19 cellular contexts compared by ENCODE assay signal in the genomic region with DNA sequence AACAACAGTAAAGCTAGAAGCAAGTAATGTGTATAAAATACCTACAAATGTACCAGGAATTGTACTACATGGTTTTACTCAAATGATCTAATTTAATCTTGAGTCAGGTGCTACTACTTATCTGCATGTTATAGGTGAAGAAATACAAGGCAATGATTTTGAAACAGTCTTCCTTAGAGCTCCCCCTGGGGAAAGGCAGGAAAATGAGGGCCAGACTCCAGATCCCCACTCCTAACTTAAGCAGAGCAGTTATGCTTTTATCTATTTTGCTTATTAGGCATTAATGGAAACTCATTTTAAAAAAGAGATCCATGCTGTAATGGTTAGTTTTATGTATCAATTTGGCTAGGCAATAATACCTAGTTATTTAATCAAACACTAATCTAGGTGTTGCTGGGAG.
A peak's percentile ranks its signal among the peaks of the same experiment; 100 is the strongest.
DNase-seq lines count a peak whose midpoint lies in the region; ATAC-seq and TF ChIP-seq lines count a peak whose summit lies in the region.
"Had no signal": no experiment of that assay in that cellular context is flagged by ENCODE, and none has a peak within 500 bp of the region (broad histone marks: within the 10 kb centered on the region; RNA-seq: fewer than 3 reads in every experiment).

No MANE protein-coding gene starts in this region.

- intact Hi-C loops in right lobe of liver (cut with DNase I): no loop called here

- H3K4me1 ChIP-seq in DOHH2 (ENCODE audit: control insufficient read depth, low read length) (no peaks in the 10 kb centered on the region), right lobe of liver (peaks cover 0 to 12% (median 4%) of the 10 kb centered on the region in 4 donors), right atrium auricular region (no peaks in the 10 kb centered on the region)
- H3K4me1 ChIP-seq: adrenal gland, BLaER1, esophagus squamous epithelium had no signal

- no peaks in the 10 kb centered on the region for H3K36me3 ChIP-seq in DOHH2 (ENCODE audit: control insufficient read depth, low read length)
- H3K36me3 ChIP-seq in right lobe of liver: no peaks in the 10 kb centered on the region
- H3K36me3 ChIP-seq in right atrium auricular region: no peaks in the 10 kb centered on the region
- H3K36me3 ChIP-seq: adrenal gland, BLaER1, esophagus squamous epithelium, pancreas had no signal

- TF ChIP-seq POLR2A in right lobe of liver (IDR thresholded peaks at IDR 0.05): no peak

- H3K9me3 ChIP-seq in DOHH2 (ENCODE audit: control insufficient read depth, insufficient read depth, low read length) (no peaks in the 10 kb centered on the region), right lobe of liver (no peaks in the 10 kb centered on the region), right atrium auricular region (no peaks in the 10 kb centered on the region)
- H3K9me3 ChIP-seq: adrenal gland, BLaER1, esophagus squamous epithelium, pancreas had no signal

- H3K27ac ChIP-seq in DOHH2 (ENCODE audit: low read depth, low read length): no peak overlapping the region
- peak overlapping the region in 1 of 3 donors; percentile 2 for H3K27ac ChIP-seq in right lobe of liver
- H3K27ac ChIP-seq in right atrium auricular region: no peak overlapping the region
- H3K27ac ChIP-seq: adrenal gland, BLaER1, esophagus squamous epithelium, pancreas had no signal

- H3K4me2 ChIP-seq in DOHH2 (ENCODE audit: low read length): no peak overlapping the region
- H3K4me2 ChIP-seq: BLaER1 had no signal

- H4K20me1 ChIP-seq in DOHH2 (ENCODE audit: control insufficient read depth, insufficient read depth, low read depth, low read length): no peaks in the 10 kb centered on the region
- H4K20me1 ChIP-seq: BLaER1 had no signal

- peaks cover 4% of the 10 kb centered on the region for H3K27me3 ChIP-seq in DOHH2 (ENCODE audit: control insufficient read depth, low read length)
- no peaks in the 10 kb centered on the region for H3K27me3 ChIP-seq in right lobe of liver
- no peaks in the 10 kb centered on the region for H3K27me3 ChIP-seq in right atrium auricular region
- H3K27me3 ChIP-seq: adrenal gland, BLaER1, pancreas had no signal

- TF ChIP-seq CTCF in DOHH2 (IDR thresholded peaks at IDR 0.05; ENCODE audit: low read depth, low read length, poor library complexity, severe bottlenecking) (peak; percentile 58), choroid plexus epithelial cell (conservative IDR thresholded peaks at IDR 0.05; ENCODE audit: low read depth, low read length) (peak; percentile 45), right lobe of liver (IDR thresholded peaks at IDR 0.05) (peak in 1 of 4 donors; percentile 32), right atrium auricular region (IDR thresholded peaks at IDR 0.05) (no peak)

- H3K4me3 ChIP-seq in DOHH2 (ENCODE audit: low read length) (no peak overlapping the region), choroid plexus epithelial cell (ENCODE audit: low read depth, low read length) (no peak overlapping the region), right lobe of liver (no peak overlapping the region), right atrium auricular region (no peak overlapping the region)
- H3K4me3 ChIP-seq: adrenal gland, BLaER1, esophagus squamous epithelium, pancreas had no signal

- no peaks in the 10 kb centered on the region for H3K79me2 ChIP-seq in DOHH2 (ENCODE audit: control insufficient read depth, low read length)

- DNase-seq in LHCN-M2 (ENCODE audit: low read depth): peak; percentile 6
- peak; percentile 41 for DNase-seq in choroid plexus epithelial cell (ENCODE audit: low read depth)
- no peak for DNase-seq in right lobe of liver
- no peak for DNase-seq in middle frontal gyrus (ENCODE audit: extremely low spot score, low spot score)
- DNase-seq in right atrium auricular region (ENCODE audit: low spot score): no peak
- DNase-seq in NCI-H128 (lab: John Stamatoyannopoulos, UW; ENCODE audit: unreplicated experiment): no peak
- DNase-seq: activated CD4-positive, alpha-beta T cell treated with anti-CD3 and anti-CD28 coated beads, Interleukin-2, amount 10 ng/mL, durations not matched to agents 24 days and 14 days; activated CD8-positive, alpha-beta memory T cell treated with anti-CD3 and anti-CD28 coated beads, Interleukin-2, amount 50 U/mL, for 4 hours; activated effector memory CD4-positive, alpha-beta T cell treated with anti-CD3 and anti-CD28 coated beads, Interleukin-2, amount 50 U/mL, for 16 hours; adrenal gland; effector CD8-positive, alpha-beta T cell; esophagus squamous epithelium; NCI-H2029; NCI-H446; pancreas; stimulated activated naive CD8-positive, alpha-beta T cell treated with anti-CD3 and anti-CD28 coated beads, Interleukin-15, Interleukin-2, amounts not matched to agents 100 U/mL and 50 U/mL, for 24 hours had no signal

- ATAC-seq in right lobe of liver (peak in 3 of 4 donors; percentile 48 to 71 (median 68)), HG03039 (IDR thresholded peaks at IDR 0.05; ENCODE audit: unreplicated experiment) (no peak)
- ATAC-seq: stimulated activated naive CD8-positive, alpha-beta T cell treated with anti-CD3 and anti-CD28 coated beads, Interleukin-15, Interleukin-2, amounts not matched to agents 100 U/mL and 50 U/mL, for 24 hours had no signal

- no peaks in the 10 kb centered on the region for H3K9me2 ChIP-seq in DOHH2 (replicated peaks; ENCODE audit: control insufficient read depth, low read length)

- no peaks in the 10 kb centered on the region for H3F3A ChIP-seq in DOHH2 (ENCODE audit: control insufficient read depth, insufficient read depth)

Comparison
In these comparisons a context has a peak if more than half of its experiments do, and no peak if none do; other contexts are left out.
1. CTCF ChIP-seq: peak in DOHH2 (single experiment) and choroid plexus epithelial cell (single experiment); none in right atrium auricular region (0 of 2).
2. DNase-seq: peak in LHCN-M2 (single experiment) and choroid plexus epithelial cell (single experiment); none in right lobe of liver (0 of 3), middle frontal gyrus (single experiment), right atrium auricular region (single experiment) and NCI-H128 (single experiment).